ENCODE assay signal across 14 cellular contexts in genomic region chr11:7605544-7605943, GRCh38.
A peak's percentile ranks its signal among the peaks of the same experiment; 100 is the strongest.
DNase-seq lines count a peak whose midpoint lies in the region; TF ChIP-seq lines count a peak whose summit lies in the region.
"Had no signal": no experiment of that assay in that cellular context is flagged by ENCODE, and none has a peak within 500 bp of the region (broad histone marks: within the 10 kb centered on the region; RNA-seq: fewer than 3 reads in every experiment).

No MANE protein-coding gene starts in this region.

- 50 to 58% methylated on average over 4 of the region's 4 CpGs for WGBS in GM23248 (ENCODE audit: low coverage in 1 of 2, low lambda C conversion rate in 2 of 2, missing lambda C conversion rate in 2 of 2), 2 experiments

- peaks cover 25% of the 10 kb centered on the region for H3F3A ChIP-seq in GM23248 (ENCODE audit: insufficient read depth)

- in situ Hi-C loops in GM23248 (cut with MboI), result no loop called here

- peaks cover under 1% of the 10 kb centered on the region for H3K4me1 Mint-ChIP-seq in osteocyte (ENCODE audit: unreplicated experiment)

- no peak overlapping the region for H2AFZ ChIP-seq in GM23248

- no peaks in the 10 kb centered on the region for H3K36me3 ChIP-seq in GM23248 (ENCODE audit: low read depth)
- no peaks in the 10 kb centered on the region for H3K36me3 ChIP-seq in SJCRH30

- H3K4me3 Mint-ChIP-seq in osteocyte (ENCODE audit: unreplicated experiment), result no peak overlapping the region
- H3K4me3 Mint-ChIP-seq: activated naive CD4-positive, alpha-beta T cell treated with anti-CD3 and anti-CD28 coated beads, Interleukin-2, amount 10 ng/mL, durations not matched to agents 7 days and 5 days had no signal

- H3K4me2 ChIP-seq in GM23248 (ENCODE audit: unreplicated experiment), result no peak overlapping the region

- no peak overlapping the region for H3K4me3 ChIP-seq in GM23248
- H3K4me3 ChIP-seq in SJCRH30, result no peak overlapping the region

- no peaks in the 10 kb centered on the region for H3K9me2 ChIP-seq in GM23248 (ENCODE audit: insufficient read depth)

- H3K27me3 Mint-ChIP-seq in osteocyte (ENCODE audit: unreplicated experiment), result no peaks in the 10 kb centered on the region
- H3K27me3 Mint-ChIP-seq: activated naive CD4-positive, alpha-beta T cell treated with anti-CD3 and anti-CD28 coated beads, Interleukin-2, amount 10 ng/mL, durations not matched to agents 7 days and 5 days had no signal

- H3K79me2 ChIP-seq in GM23248 (ENCODE audit: insufficient read depth), result no peaks in the 10 kb centered on the region

- no peaks in the 10 kb centered on the region for H4K20me1 ChIP-seq in GM23248 (ENCODE audit: insufficient read depth)

- peaks cover 20% of the 10 kb centered on the region for H3K36me3 Mint-ChIP-seq in osteocyte (ENCODE audit: unreplicated experiment)

- H3K9me3 ChIP-seq in GM23248 (ENCODE audit: low read depth) (no peaks in the 10 kb centered on the region), SJCRH30 (replicated peaks) (no peaks in the 10 kb centered on the region)

- H3K9me3 Mint-ChIP-seq in osteocyte (ENCODE audit: unreplicated experiment), result no peaks in the 10 kb centered on the region
- H3K9me3 Mint-ChIP-seq: activated naive CD4-positive, alpha-beta T cell treated with anti-CD3 and anti-CD28 coated beads, Interleukin-2, amount 10 ng/mL, durations not matched to agents 7 days and 5 days had no signal

- H3K27me3 ChIP-seq in GM23248 (replicated peaks; ENCODE audit: insufficient read depth) (no peaks in the 10 kb centered on the region), SJCRH30 (no peaks in the 10 kb centered on the region)

- no peak overlapping the region for H3K9ac ChIP-seq in GM23248

- no peak for TF ChIP-seq CTCF in osteocyte (IDR thresholded peaks at IDR 0.05)

- H3K27ac ChIP-seq in GM23248 (no peak overlapping the region), SJCRH30 (peak overlapping the region; percentile 37; the same call in 1 of the 2 replicates), substantia nigra (ENCODE audit: low read depth, low read length, poor library complexity, severe bottlenecking) (no peak overlapping the region)

- H3K27ac Mint-ChIP-seq in osteocyte (ENCODE audit: unreplicated experiment), result no peak overlapping the region
- H3K27ac Mint-ChIP-seq: activated naive CD4-positive, alpha-beta T cell treated with anti-CD3 and anti-CD28 coated beads, Interleukin-2, amount 10 ng/mL, durations not matched to agents 7 days and 5 days had no signal

- peaks cover 28% of the 10 kb centered on the region for H3K4me1 ChIP-seq in GM23248 (ENCODE audit: insufficient read depth)
- H3K4me1 ChIP-seq in SJCRH30, result no peaks in the 10 kb centered on the region; the same call in 1 of the 2 replicates

- peak; percentile 44 for DNase-seq in GM23248
- no peak for DNase-seq in SJCRH30
- peak; percentile 96 for DNase-seq in glomerular endothelial cell (ENCODE audit: extremely low read depth, low read depth, low spot score)
- peak; percentile 97 for DNase-seq in pulmonary artery endothelial cell (ENCODE audit: low read depth, low spot score)
- no peak for DNase-seq in substantia nigra (lab: John Stamatoyannopoulos, UW)
- no peak for DNase-seq in NCI-H2029 treated with DMSO at 0.1 percent for 48 hours (lab: John Stamatoyannopoulos, UW)
- DNase-seq in osteocyte (ENCODE audit: extremely low spot score, unreplicated experiment), result no peak
- no peak for DNase-seq in NAMALWA (ENCODE audit: low spot score)
- DNase-seq: activated CD4-positive, alpha-beta T cell treated with anti-CD3 and anti-CD28 coated beads for 4 hours; activated naive CD4-positive, alpha-beta T cell treated with anti-CD3 and anti-CD28 coated beads, Interleukin-2, amount 10 ng/mL, durations not matched to agents 7 days and 5 days; DMS 273 treated with DMSO at 0.1 percent for 48 hours; NCI-H1105 treated with DMSO at 0.1 percent for 48 hours; stimulated activated CD4-positive, alpha-beta T cell treated with anti-CD3 and anti-CD28 coated beads, Interleukin-12 subunit alpha, Interleukin-12 subunit beta, amount 100 ng/mL, for 4 hours; stimulated activated naive CD4-positive, alpha-beta T cell treated with Interleukin-2 at 50 U/mL for 16 hours had no signal

Comparison
In these comparisons a context has a peak if more than half of its experiments do, and no peak if none do; other contexts are left out.
1. DNase-seq: peak in GM23248 (single experiment), glomerular endothelial cell (single experiment) and pulmonary artery endothelial cell (single experiment); none in SJCRH30 (0 of 2), substantia nigra (0 of 49), NCI-H2029 treated with DMSO at 0.1 percent for 48 hours (single experiment), osteocyte (single experiment) and NAMALWA (single experiment).